ENCODE assay signal across 24 cellular contexts in the genomic region with DNA sequence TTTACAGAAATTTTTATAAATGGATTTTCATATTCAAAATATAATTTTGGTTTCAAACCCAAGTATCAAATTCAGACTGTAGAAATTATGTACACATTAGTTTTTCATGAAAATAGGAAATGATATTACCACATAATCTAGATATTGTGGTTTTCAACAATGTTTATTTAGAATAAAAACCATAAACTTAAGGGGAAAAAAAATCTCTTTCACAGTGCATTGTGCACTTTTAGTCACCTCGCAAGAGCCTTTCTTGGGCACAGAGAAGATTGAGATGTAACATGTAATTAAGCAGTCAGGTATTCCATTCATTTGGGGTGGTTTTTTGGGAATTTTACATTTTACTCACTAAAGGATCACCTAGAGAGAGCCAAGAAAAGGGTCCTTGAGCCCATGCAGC.
DNase-seq lines count a peak whose midpoint lies in the region; ATAC-seq, FAIRE-seq and TF ChIP-seq lines count a peak whose summit lies in the region.
"Had no signal": no experiment of that assay in that cellular context is flagged by ENCODE, and none has a peak within 500 bp of the region (broad histone marks: within the 10 kb centered on the region; RNA-seq: fewer than 3 reads in every experiment).

No MANE protein-coding gene starts in this region.

- DNase-seq in EH (ENCODE audit: low read depth) (peak; percentile 3), MV-4-11 (lab: John Stamatoyannopoulos, UW) (peak; percentile 20), iris pigment epithelial cell (ENCODE audit: low read depth) (peak; percentile 43), ureter (ENCODE audit: low spot score) (no peak), COR-L47 (lab: John Stamatoyannopoulos, UW) (no peak), D721Med (ENCODE audit: insufficient read length, low spot score) (no peak)
- DNase-seq: BE2C; Calu3; CD8-positive, alpha-beta memory T cell; DMS153; DND-41; GM23248; KG1; MM.1S; NCI-H1048; NCI-H1417; NCI-H1694; NCI-H2029 treated with DMSO at 0.1 percent for 48 hours; NCI-H446 treated with DMSO at 0.1 percent for 48 hours; NCI-H526; NCI-H82; Right ventricle myocardium superior; RPMI8226 had no signal

- FAIRE-seq in D721Med (lab: Jason Lieb, UNC): no peak

- ATAC-seq in GM21619 (IDR thresholded peaks at IDR 0.05; ENCODE audit: unreplicated experiment): no peak

- TF ChIP-seq CTCF in D721Med (IDR thresholded peaks at IDR 0.05; ENCODE audit: insufficient read depth, missing control alignments): no peak

Comparison
In these comparisons a context has a peak if more than half of its experiments do, and no peak if none do; other contexts are left out.
1. DNase-seq: peak in EH (single experiment), MV-4-11 (single experiment) and iris pigment epithelial cell (single experiment); none in ureter (single experiment), COR-L47 (single experiment) and D721Med (single experiment).